1 cellular context compared by ENCODE assay signal in genomic region chr5:65893749-65894430, GRCh38.
TF ChIP-seq lines count a peak whose summit lies in the region.

No MANE protein-coding gene starts in this region.

TF ChIP-seq in HCT116, 20 proteins besides CTCF, POLR2A, EP300 and RAD21:
- TF ChIP-seq EZH2phosphoT487 (IDR thresholded peaks at IDR 0.05; ENCODE audit: borderline replicate concordance) (no peak), ZFX (IDR thresholded peaks at IDR 0.05) (no peak), ZNF274 (IDR thresholded peaks at IDR 0.05; ENCODE audit: low read depth, low read length) (no peak)
